1 cellular context compared by ENCODE assay signal in genomic region chr20:44032583-44033138, GRCh38.
TF ChIP-seq lines count a peak whose summit lies in the region.

No MANE protein-coding gene starts in this region.

TF ChIP-seq in H1, 55 proteins besides CTCF, POLR2A, EP300 and RAD21 (continued from another document):
- no peak for TF ChIP-seq NRF1 (IDR thresholded peaks at IDR 0.05; ENCODE audit: low read depth, low read length)
